10 cellular contexts compared by ENCODE assay signal in genomic region chr5:79069488-79070001, GRCh38. TPM values are rescaled to one million over a fixed set of nuclear protein-coding genes. Genes with fewer than 3 reads are reported as not detected.
A peak's percentile ranks its signal among the peaks of the same experiment; 100 is the strongest.
DNase-seq lines count a peak whose midpoint lies in the region; ATAC-seq and TF ChIP-seq lines count a peak whose summit lies in the region.
"Had no signal": no experiment of that assay in that cellular context is flagged by ENCODE, and none has a peak within 500 bp of the region (broad histone marks: within the 10 kb centered on the region; RNA-seq: fewer than 3 reads in every experiment).

Gene BHMT2 (plus strand): TSS chr5:79069767. CDS start chr5:79069783, 16 bp downstream.
Gene DMGDH (minus strand): TSS chr5:79069674. CDS start chr5:79069620, 54 bp downstream.

- H3K4me3 ChIP-seq in lung, result no peak within 1 kb of the TSS
- peak within 1 kb of the TSS; percentile 23 to 62 (median 38) for H3K4me3 ChIP-seq in tibial nerve

- H3K27ac ChIP-seq in lung (ENCODE audit: low read depth in 1 of 2, low read length in 1 of 2) (no peak within 1 kb of the TSS), tibial nerve (peak within 1 kb of the TSS; percentile 38 to 80 (median 58))

- no peak for TF ChIP-seq EP300 in tibial nerve (IDR thresholded peaks at IDR 0.05)

- TF ChIP-seq CTCF in lung (IDR thresholded peaks at IDR 0.05; ENCODE audit: control extremely low read depth, extremely low read depth) (no peak), tibial nerve (IDR thresholded peaks at IDR 0.05) (no peak)

- H3K36me3 ChIP-seq in lung (ENCODE audit: control insufficient read depth in 2 of 2, insufficient read depth in 2 of 2, low read length in 2 of 2), result no peaks in the 10 kb centered on the region
- no peaks in the 10 kb centered on the region for H3K36me3 ChIP-seq in tibial nerve

- H3K27me3 ChIP-seq in lung (ENCODE audit: control insufficient read depth, insufficient read depth) (no peaks in the 10 kb centered on the region), tibial nerve (peaks cover 0 to 14% of the 10 kb centered on the region in 2 donors)

- ATAC-seq in lung (ENCODE audit: insufficient read depth, low FRiP score), result peak; percentile 67

- DNase-seq in SHP77 (lab: John Stamatoyannopoulos, UW), result peak; percentile 50 to 74
- no peak for DNase-seq in SHP77 treated with DMSO at 0.1 percent for 48 hours (lab: John Stamatoyannopoulos, UW)
- DNase-seq in epidermal melanocyte (ENCODE audit: insufficient read length, low spot score), result peak; percentile 30
- no peak for DNase-seq in lung (ENCODE audit: low spot score)
- peak in 1 of 2 donors; percentile 20 for DNase-seq in tibial nerve (ENCODE audit: low spot score in 2 of 2)
- DNase-seq in KG1 (lab: John Stamatoyannopoulos, UW), result no peak
- no peak for DNase-seq in NCI-H446 treated with DMSO at 0.1 percent for 48 hours (lab: John Stamatoyannopoulos, UW)
- DNase-seq in central memory CD4-positive, alpha-beta T cell, result no peak
- DNase-seq: 8988T, NCI-H526 treated with DMSO at 0.1 percent for 48 hours had no signal

- 6 to 9% methylated on average over 48 to 55 of the region's 55 CpGs for WGBS in lung, 2 donors
- 4 to 7% methylated on average over 29 to 33 of the region's 55 CpGs for WGBS in tibial nerve, 2 donors

- no peak for TF ChIP-seq POLR2A in tibial nerve (IDR thresholded peaks at IDR 0.05)

- H3K4me1 ChIP-seq in lung (ENCODE audit: control insufficient read depth in 2 of 2, insufficient read depth in 2 of 2, low read length in 2 of 2) (peaks cover 0 to 1% of the 10 kb centered on the region in 2 donors), tibial nerve (peaks cover 0 to 14% (median 0%) of the 10 kb centered on the region in 4 donors)

- H3K9me3 ChIP-seq in lung (ENCODE audit: control insufficient read depth in 2 of 2, insufficient read depth in 1 of 2, low read length in 1 of 2) (peaks cover 0 to 6% of the 10 kb centered on the region in 2 donors), tibial nerve (peaks cover 0 to 12% (median 2%) of the 10 kb centered on the region in 4 donors)

RNA-seq across cellular contexts. Expression of gene BHMT2, which starts in this region (rescaled TPM):
- total RNA-seq in lung (1 to 10 TPM; 1.4 to 4.6 TPM), tibial nerve (10 to 100 TPM; 27.6 to 63.4 (median 48.0) TPM)
- polyA plus RNA-seq in lung, result 1 to 10 TPM; 1.0 to 2.0 TPM

RNA-seq across cellular contexts. Expression of gene DMGDH, which starts in this region (rescaled TPM):
- total RNA-seq in lung, result 1 to 10 TPM; 1.7 to 2.6 TPM
- under 1 TPM; 0.24 to 0.55 TPM for polyA plus RNA-seq in lung
- total RNA-seq in tibial nerve, result 10 to 100 TPM in 2 of 4 donors, 1 to 10 TPM in 2; 7.1 to 20.1 (median 11.8) TPM

Comparison
In these comparisons a context has a peak if more than half of its experiments do, and no peak if none do; other contexts are left out.
1. RNA of gene BHMT2 (total RNA-seq): 27.6 to 63.4 TPM in tibial nerve; 1.4 to 4.6 TPM in lung; every median in the first group is over 4 times any median in the second.
2. DNase-seq: peak in SHP77 (2 of 2) and epidermal melanocyte (single experiment); none in SHP77 treated with DMSO at 0.1 percent for 48 hours (single experiment), lung (single experiment), KG1 (single experiment), NCI-H446 treated with DMSO at 0.1 percent for 48 hours (single experiment) and central memory CD4-positive, alpha-beta T cell (single experiment).
3. H3K27ac ChIP-seq: peak in tibial nerve (4 of 4); none in lung (0 of 2).